In the genomic region with DNA sequence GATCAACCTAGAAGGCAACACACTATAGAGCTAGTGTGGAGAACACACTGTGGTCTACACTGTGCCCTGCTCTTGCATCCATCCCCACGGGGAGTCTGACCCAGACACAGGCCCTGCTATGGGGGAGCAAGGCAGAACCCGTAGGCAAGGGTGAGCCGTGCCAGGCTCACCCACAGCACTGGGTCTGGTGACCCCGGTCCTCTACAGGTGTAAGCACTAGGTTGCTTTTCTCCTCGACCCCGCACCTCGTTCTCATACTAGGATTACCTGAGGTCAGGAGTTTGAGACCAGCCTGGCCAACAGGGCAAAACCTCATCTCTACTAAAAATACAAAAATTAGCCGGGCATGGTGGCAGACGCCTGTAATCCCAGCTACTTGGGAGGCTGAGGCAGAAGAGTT, we compare ENCODE assay signal across 7 cellular contexts.
DNase-seq lines count a peak whose midpoint lies in the region; ATAC-seq and TF ChIP-seq lines count a peak whose summit lies in the region.
"Not testable (repeated sequence)": the region's sequence is repeated elsewhere in the genome, so short reads cannot be mapped to it uniquely, and the experiment has no call there.

No MANE protein-coding gene starts in this region.

- H3K27ac ChIP-seq in DND-41 (ENCODE audit: low read length); endodermal cell (ENCODE audit: low read depth, low read length); lower lobe of right lung; naive thymus-derived CD4-positive, alpha-beta T cell (ENCODE audit: low read depth, low read length); upper lobe of left lung: not testable (repeated sequence)

- not testable (repeated sequence) for TF ChIP-seq POLR2A in upper lobe of left lung (IDR thresholded peaks at IDR 0.05)

- not testable (repeated sequence) for H3K27me3 Mint-ChIP-seq in activated T-helper 17 cell treated with anti-CD3 and anti-CD28 coated beads, Interleukin-2, amount 50 U/mL, for 72 hours; endodermal cell (ENCODE audit: insufficient read depth); naive thymus-derived CD4-positive, alpha-beta T cell

- 66 to 75% methylated on average over 6 to 9 of the region's 9 CpGs for WGBS in endodermal cell (ENCODE audit: insufficient coverage in 1 of 2, insufficient read length in 1 of 2), 2 experiments
- 72 to 75% methylated on average over 9 of the region's 9 CpGs for WGBS in upper lobe of left lung, 2 donors

- H3K4me1 Mint-ChIP-seq in activated T-helper 17 cell treated with anti-CD3 and anti-CD28 coated beads, Interleukin-2, amount 50 U/mL, for 72 hours; endodermal cell; naive thymus-derived CD4-positive, alpha-beta T cell; stimulated activated effector memory CD8-positive, alpha-beta T cell treated with anti-CD3 and anti-CD28 coated beads, Interleukin-12 subunit alpha, Interleukin-12 subunit beta, amount 100 ng/mL, for 72 hours: not testable (repeated sequence)

- not testable (repeated sequence) for H3K27me3 ChIP-seq in DND-41 (ENCODE audit: insufficient read depth, low read length, poor library complexity); endodermal cell (ENCODE audit: control insufficient read depth, insufficient read depth, low read length, poor library complexity, severe bottlenecking); lower lobe of right lung (ENCODE audit: low read depth); naive thymus-derived CD4-positive, alpha-beta T cell (ENCODE audit: control insufficient read depth in 2 of 2, insufficient read depth in 2 of 2, low read length in 2 of 2); upper lobe of left lung

- CTCF ChIA-PET in naive thymus-derived CD4-positive, alpha-beta T cell (lab: Charles Lee) = not testable (repeated sequence)

- H3K4me1 ChIP-seq in DND-41 (ENCODE audit: insufficient read depth, low read length); endodermal cell (ENCODE audit: control insufficient read depth, insufficient read depth, low read length); lower lobe of right lung; naive thymus-derived CD4-positive, alpha-beta T cell (ENCODE audit: control insufficient read depth in 2 of 2, insufficient read depth in 2 of 2, low read length in 2 of 2); upper lobe of left lung: not testable (repeated sequence)

- H3K4me2 ChIP-seq in DND-41 (ENCODE audit: insufficient read depth, low read length) = not testable (repeated sequence)

- not testable (repeated sequence) for H3K27ac Mint-ChIP-seq in activated T-helper 17 cell treated with anti-CD3 and anti-CD28 coated beads, Interleukin-2, amount 50 U/mL, for 72 hours; endodermal cell; naive thymus-derived CD4-positive, alpha-beta T cell; stimulated activated effector memory CD8-positive, alpha-beta T cell treated with anti-CD3 and anti-CD28 coated beads, Interleukin-12 subunit alpha, Interleukin-12 subunit beta, amount 100 ng/mL, for 72 hours

- not testable (repeated sequence) for H3K9me3 Mint-ChIP-seq in activated T-helper 17 cell treated with anti-CD3 and anti-CD28 coated beads, Interleukin-2, amount 50 U/mL, for 72 hours; naive thymus-derived CD4-positive, alpha-beta T cell; stimulated activated effector memory CD8-positive, alpha-beta T cell treated with anti-CD3 and anti-CD28 coated beads, Interleukin-12 subunit alpha, Interleukin-12 subunit beta, amount 100 ng/mL, for 72 hours
- H3K9me3 Mint-ChIP-seq in endodermal cell = peaks cover 49% of the 10 kb centered on the region

- H2AFZ ChIP-seq in DND-41 (ENCODE audit: low read depth, low read length) = not testable (repeated sequence)

- H3K4me3 ChIP-seq in DND-41 (ENCODE audit: low read depth in 1 of 2, low read length in 2 of 2); lower lobe of right lung; naive thymus-derived CD4-positive, alpha-beta T cell (ENCODE audit: low read length); upper lobe of left lung: not testable (repeated sequence)
- peak overlapping the region; percentile 6 for H3K4me3 ChIP-seq in endodermal cell (ENCODE audit: low read length)

- H3K36me3 Mint-ChIP-seq in activated T-helper 17 cell treated with anti-CD3 and anti-CD28 coated beads, Interleukin-2, amount 50 U/mL, for 72 hours (ENCODE audit: low read depth); naive thymus-derived CD4-positive, alpha-beta T cell; stimulated activated effector memory CD8-positive, alpha-beta T cell treated with anti-CD3 and anti-CD28 coated beads, Interleukin-12 subunit alpha, Interleukin-12 subunit beta, amount 100 ng/mL, for 72 hours: not testable (repeated sequence)
- peaks cover 15% of the 10 kb centered on the region for H3K36me3 Mint-ChIP-seq in endodermal cell (ENCODE audit: low read depth)

- intact Hi-C loops in lower lobe of right lung (cut with DNase I); naive thymus-derived CD4-positive, alpha-beta T cell (cut with micrococcal nuclease): not testable (repeated sequence)

- H4K20me1 ChIP-seq in DND-41 (ENCODE audit: insufficient read depth, low read length) = not testable (repeated sequence)

- POLR2A ChIA-PET in naive thymus-derived CD4-positive, alpha-beta T cell (lab: Charles Lee) = not testable (repeated sequence)

- peak; percentile 19; the same call in 1 of the 3 replicates for ATAC-seq in DND-41 (ENCODE audit: insufficient read depth, low read depth)
- ATAC-seq in activated T-helper 17 cell treated with anti-CD3 and anti-CD28 coated beads, Interleukin-2, amount 50 U/mL, for 72 hours (replicated peaks) = peak; percentile 10
- ATAC-seq in lower lobe of right lung = peak; percentile 7 to 13
- ATAC-seq in naive thymus-derived CD4-positive, alpha-beta T cell = peak; percentile 34
- ATAC-seq in stimulated activated effector memory CD8-positive, alpha-beta T cell treated with anti-CD3 and anti-CD28 coated beads, Interleukin-12 subunit alpha, Interleukin-12 subunit beta, amount 100 ng/mL, for 72 hours = peak; percentile 22
- ATAC-seq in upper lobe of left lung (ENCODE audit: low FRiP score in 2 of 2) = peak; percentile 20 to 28

- not testable (repeated sequence) for H3K9ac ChIP-seq in DND-41 (ENCODE audit: low read depth, low read length); endodermal cell (ENCODE audit: extremely low read depth, low read length, poor library complexity, severe bottlenecking)

- TF ChIP-seq EP300 in upper lobe of left lung (IDR thresholded peaks at IDR 0.05) = not testable (repeated sequence)

- not testable (repeated sequence) for H3K4me3 Mint-ChIP-seq in activated T-helper 17 cell treated with anti-CD3 and anti-CD28 coated beads, Interleukin-2, amount 50 U/mL, for 72 hours; endodermal cell; naive thymus-derived CD4-positive, alpha-beta T cell; stimulated activated effector memory CD8-positive, alpha-beta T cell treated with anti-CD3 and anti-CD28 coated beads, Interleukin-12 subunit alpha, Interleukin-12 subunit beta, amount 100 ng/mL, for 72 hours

- not testable (repeated sequence) for DNase-seq in DND-41; endodermal cell; lower lobe of right lung; naive thymus-derived CD4-positive, alpha-beta T cell; stimulated activated effector memory CD8-positive, alpha-beta T cell treated with anti-CD3 and anti-CD28 coated beads, Interleukin-12 subunit alpha, Interleukin-12 subunit beta, amount 100 ng/mL, for 72 hours (ENCODE audit: low spot score in 2 of 2)
- peak in 1 of 2 donors; percentile 34 for DNase-seq in upper lobe of left lung

- H3K9me3 ChIP-seq in DND-41 (ENCODE audit: insufficient read depth, low read length, severe bottlenecking); lower lobe of right lung; naive thymus-derived CD4-positive, alpha-beta T cell (ENCODE audit: control insufficient read depth in 2 of 3, low read length in 3 of 3); upper lobe of left lung: not testable (repeated sequence)
- H3K9me3 ChIP-seq in endodermal cell (ENCODE audit: control insufficient read depth, low read length) = peaks cover 67% of the 10 kb centered on the region

- TF ChIP-seq CTCF in DND-41 (IDR thresholded peaks at IDR 0.05; ENCODE audit: borderline replicate concordance, extremely low read depth, low read length, poor library complexity, severe bottlenecking); endodermal cell (conservative IDR thresholded peaks at IDR 0.05); lower lobe of right lung (IDR thresholded peaks at IDR 0.05); upper lobe of left lung (IDR thresholded peaks at IDR 0.05): not testable (repeated sequence)

- H3K36me3 ChIP-seq in DND-41 (ENCODE audit: insufficient read depth, low read length); endodermal cell (ENCODE audit: control insufficient read depth, insufficient read depth, low read length); lower lobe of right lung; naive thymus-derived CD4-positive, alpha-beta T cell (ENCODE audit: control insufficient read depth in 2 of 3, insufficient read depth in 3 of 3, low read length in 3 of 3); upper lobe of left lung: not testable (repeated sequence)

- H3K79me2 ChIP-seq in DND-41 (ENCODE audit: insufficient read depth, low read length) = not testable (repeated sequence)
